Comparison of ENCODE assay signal across 16 cellular contexts in the genomic region with DNA sequence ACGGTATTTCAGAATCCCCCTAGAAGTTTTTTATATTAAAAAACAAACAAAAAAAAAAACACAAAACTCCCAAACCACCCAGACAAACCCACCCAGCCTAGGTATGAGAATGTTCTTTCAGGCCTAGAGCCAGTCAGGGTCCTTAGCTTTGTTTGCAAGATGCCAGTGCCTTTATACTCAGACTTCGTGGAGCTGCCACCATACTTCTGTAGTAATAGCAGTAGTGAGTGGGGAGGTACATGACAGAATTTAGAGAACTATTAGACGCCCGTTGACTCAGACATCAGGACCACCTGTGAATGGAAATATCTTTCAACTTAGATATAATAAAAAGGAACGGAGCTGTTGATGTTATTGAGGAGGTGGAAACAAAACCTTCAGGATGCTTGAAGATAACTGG.
DNase-seq lines count a peak whose midpoint lies in the region; ATAC-seq lines count a peak whose summit lies in the region.
"Had no signal": no experiment of that assay in that cellular context is flagged by ENCODE, and none has a peak within 500 bp of the region (broad histone marks: within the 10 kb centered on the region; RNA-seq: fewer than 3 reads in every experiment).

No MANE protein-coding gene starts in this region.

- DNase-seq in GM23248 (no peak), immature natural killer cell (no peak), NCI-H748 treated with DMSO at 0.1 percent for 48 hours (lab: John Stamatoyannopoulos, UW) (no peak), SHP77 treated with DMSO at 0.1 percent for 48 hours (lab: John Stamatoyannopoulos, UW) (no peak)
- DNase-seq: activated B cell treated with CpG ODN at 0.5 μM for 24 hours, activated gamma-delta T cell treated with Interleukin-2 at 50 U/mL for 16 hours, heart right ventricle, kidney glomerular epithelial cell, mucosa of descending colon, NCI-H1048 had no signal

- in situ Hi-C loops in GM23248 (cut with MboI), result no loop called here

- no peak overlapping the region for H3K9ac ChIP-seq in BLaER1 treated with 17β-estradiol and CSF1 and Interleukin-3, amounts not matched to agents 10 nM and 100 nM
- H3K9ac ChIP-seq in GM23248, result peak overlapping the region; percentile 17; the same call in 1 of the 2 replicates
- H3K9ac ChIP-seq: parathyroid adenoma had no signal

- peak overlapping the region in 1 of 11 experiments; percentile 60; a peak in 1 of 22 replicates for H3K27ac ChIP-seq in BLaER1 treated with 17β-estradiol and CSF1 and Interleukin-3, amounts not matched to agents 10 nM and 100 nM
- H3K27ac ChIP-seq in GM23248, result peak overlapping the region; percentile 89
- H3K27ac ChIP-seq: C4-2B, SK-N-MC had no signal

- H3K4me3 ChIP-seq in BLaER1 treated with 17β-estradiol and CSF1 and Interleukin-3, amounts not matched to agents 10 nM and 100 nM, result no peak overlapping the region
- H3K4me3 ChIP-seq in GM23248, result no peak overlapping the region
- H3K4me3 ChIP-seq: heart right ventricle, mucosa of descending colon, SK-N-MC had no signal

- H3K9me3 ChIP-seq in BLaER1 treated with 17β-estradiol and CSF1 and Interleukin-3, amounts not matched to agents 10 nM and 100 nM (replicated peaks in 1 of 11), result no peaks in the 10 kb centered on the region
- peaks cover 7% of the 10 kb centered on the region for H3K9me3 ChIP-seq in GM23248 (ENCODE audit: low read depth)
- H3K9me3 ChIP-seq: heart right ventricle, mucosa of descending colon had no signal

- no peaks in the 10 kb centered on the region for H3K9me2 ChIP-seq in GM23248 (ENCODE audit: insufficient read depth)

- peaks cover 15 to 45% (median 32%) of the 10 kb centered on the region in 10 experiments for H3K4me1 ChIP-seq in BLaER1 treated with 17β-estradiol and CSF1 and Interleukin-3, amounts not matched to agents 10 nM and 100 nM
- peaks cover 25% of the 10 kb centered on the region for H3K4me1 ChIP-seq in GM23248 (ENCODE audit: insufficient read depth)

- H3K79me2 ChIP-seq in GM23248 (ENCODE audit: insufficient read depth), result no peaks in the 10 kb centered on the region; the same call in 1 of the 2 replicates
- H3K79me2 ChIP-seq: parathyroid adenoma had no signal

- H3K36me3 ChIP-seq in BLaER1 treated with 17β-estradiol and CSF1 and Interleukin-3, amounts not matched to agents 10 nM and 100 nM, result no peaks in the 10 kb centered on the region
- no peaks in the 10 kb centered on the region for H3K36me3 ChIP-seq in GM23248 (ENCODE audit: low read depth)
- H3K36me3 ChIP-seq: heart right ventricle had no signal

- H3K4me1 Mint-ChIP-seq in activated T-helper 17 cell treated with anti-CD3 and anti-CD28 coated beads, Interleukin-2, amount 50 U/mL, for 72 hours, result peaks cover 24% of the 10 kb centered on the region
- peaks cover 19 to 21% of the 10 kb centered on the region in 2 donors for H3K4me1 Mint-ChIP-seq in immature natural killer cell

- peaks cover 7% of the 10 kb centered on the region for H3K36me3 Mint-ChIP-seq in activated T-helper 17 cell treated with anti-CD3 and anti-CD28 coated beads, Interleukin-2, amount 50 U/mL, for 72 hours (ENCODE audit: low read depth)
- no peaks in the 10 kb centered on the region for H3K36me3 Mint-ChIP-seq in immature natural killer cell

- H3K27ac Mint-ChIP-seq in activated T-helper 17 cell treated with anti-CD3 and anti-CD28 coated beads, Interleukin-2, amount 50 U/mL, for 72 hours, result peak overlapping the region; percentile 96
- peak overlapping the region in 5 of 6 donors; percentile 1 to 97 (median 90) for H3K27ac Mint-ChIP-seq in immature natural killer cell
- H3K27ac Mint-ChIP-seq: activated B cell treated with CpG ODN at 0.5 μM for 24 hours had no signal

- ATAC-seq in activated T-helper 17 cell treated with anti-CD3 and anti-CD28 coated beads, Interleukin-2, amount 50 U/mL, for 72 hours (replicated peaks), result peak; percentile 43
- ATAC-seq in GM18498 (IDR thresholded peaks at IDR 0.05; ENCODE audit: unreplicated experiment), result no peak

- peaks cover 0 to 6% (median 0%) of the 10 kb centered on the region in 11 experiments; a peak in 1 of 22 replicates for H4K20me1 ChIP-seq in BLaER1 treated with 17β-estradiol and CSF1 and Interleukin-3, amounts not matched to agents 10 nM and 100 nM
- H4K20me1 ChIP-seq in GM23248 (ENCODE audit: insufficient read depth), result no peaks in the 10 kb centered on the region

- no peaks in the 10 kb centered on the region for H3K27me3 Mint-ChIP-seq in activated T-helper 17 cell treated with anti-CD3 and anti-CD28 coated beads, Interleukin-2, amount 50 U/mL, for 72 hours
- peaks cover 0 to 5% (median 4%) of the 10 kb centered on the region in 3 donors for H3K27me3 Mint-ChIP-seq in immature natural killer cell (ENCODE audit: low read depth in 3 of 3)

- peaks cover 30% of the 10 kb centered on the region for H3F3A ChIP-seq in GM23248 (ENCODE audit: insufficient read depth)

- H2AFZ ChIP-seq in GM23248, result no peak overlapping the region

- peaks cover 0 to 65% (median 0%) of the 10 kb centered on the region in 11 experiments; a peak in 8 of 22 replicates for H3K27me3 ChIP-seq in BLaER1 treated with 17β-estradiol and CSF1 and Interleukin-3, amounts not matched to agents 10 nM and 100 nM
- no peaks in the 10 kb centered on the region for H3K27me3 ChIP-seq in GM23248 (replicated peaks; ENCODE audit: insufficient read depth)
- H3K27me3 ChIP-seq: heart right ventricle had no signal

- peak overlapping the region in 6 of 11 experiments; percentile 52 to 80 (median 73); a peak in 10 of 22 replicates for H3K4me2 ChIP-seq in BLaER1 treated with 17β-estradiol and CSF1 and Interleukin-3, amounts not matched to agents 10 nM and 100 nM
- no peak overlapping the region for H3K4me2 ChIP-seq in GM23248 (ENCODE audit: unreplicated experiment)

- H3K9me3 Mint-ChIP-seq in activated T-helper 17 cell treated with anti-CD3 and anti-CD28 coated beads, Interleukin-2, amount 50 U/mL, for 72 hours, result no peaks in the 10 kb centered on the region
- no peaks in the 10 kb centered on the region for H3K9me3 Mint-ChIP-seq in immature natural killer cell
- H3K9me3 Mint-ChIP-seq: activated B cell treated with CpG ODN at 0.5 μM for 24 hours had no signal

- H3K4me3 Mint-ChIP-seq in activated T-helper 17 cell treated with anti-CD3 and anti-CD28 coated beads, Interleukin-2, amount 50 U/mL, for 72 hours, result peak overlapping the region; percentile 81
- no peak overlapping the region for H3K4me3 Mint-ChIP-seq in immature natural killer cell
- H3K4me3 Mint-ChIP-seq: activated B cell treated with CpG ODN at 0.5 μM for 24 hours had no signal

- 96 to 97% methylated on average over 5 of the region's 5 CpGs for WGBS in GM23248 (ENCODE audit: low coverage in 1 of 2, low lambda C conversion rate in 2 of 2, missing lambda C conversion rate in 2 of 2), 2 experiments
